In the genomic region with DNA sequence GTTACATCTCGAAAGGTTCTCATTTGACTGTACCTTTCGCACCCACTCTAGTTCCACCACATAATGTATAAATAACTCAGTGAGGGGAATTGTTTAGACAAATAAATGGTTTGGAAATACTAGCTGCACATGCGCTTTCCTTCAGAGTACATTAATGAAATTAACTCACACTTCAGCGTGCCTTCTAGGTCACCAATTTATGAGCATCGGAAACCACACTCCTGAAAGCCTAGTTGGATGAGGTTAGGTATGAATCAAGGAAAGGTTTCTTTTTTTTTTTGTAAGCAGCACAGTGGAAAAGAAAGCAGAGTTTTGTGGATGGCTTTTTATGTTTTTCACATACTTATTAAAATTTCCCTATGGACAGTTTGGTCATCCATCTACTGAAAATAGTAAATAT, we compare ENCODE assay signal across 29 cellular contexts.
"Had no signal": no experiment of that assay in that cellular context is flagged by ENCODE, and none has a peak within 500 bp of the region (broad histone marks: within the 10 kb centered on the region; RNA-seq: fewer than 3 reads in every experiment).

No MANE protein-coding gene starts in this region.

- H3K27ac ChIP-seq: cardiac muscle cell, colonic mucosa, gastrocnemius medialis, hepatocyte, prostate gland, sigmoid colon, stomach, tibial artery, upper lobe of right lung had no signal

- H3K4me1 ChIP-seq: colonic mucosa, gastrocnemius medialis, prostate gland, upper lobe of right lung had no signal

- ATAC-seq: activated naive CD8-positive, alpha-beta T cell treated with anti-CD3 and anti-CD28 coated beads, Interleukin-2, amount 50 U/mL, for 24 hours; activated T-cell treated with anti-CD3 and anti-CD28 coated beads, Interleukin-2, amount 50 U/mL, for 4 hours; activated T-helper 17 cell treated with anti-CD3 and anti-CD28 coated beads, Interleukin-2, amount 50 U/mL, for 72 hours; gastrocnemius medialis; left cardiac atrium; natural killer cell; stimulated activated memory B cell treated with anti-CD40 and anti-IgM and Interleukin-4, amounts not matched to agents 10 μg/mL and 1 μg/mL and 100 μg/mL, for 72 hours; T-helper 17 cell; upper lobe of right lung had no signal

- H3K4me2 ChIP-seq: hepatocyte had no signal

- H3K36me3 ChIP-seq: cardiac muscle cell, colonic mucosa, gastrocnemius medialis, prostate gland, sigmoid colon, stomach, tibial artery, upper lobe of right lung had no signal

- H3K27me3 ChIP-seq: cardiac muscle cell, colonic mucosa, gastrocnemius medialis, hepatocyte, sigmoid colon, stomach, tibial artery, upper lobe of right lung had no signal

- H3K9me3 ChIP-seq: colonic mucosa, gastrocnemius medialis, prostate gland, stomach, tibial artery, upper lobe of right lung had no signal

- DNase-seq: activated CD4-positive, alpha-beta memory T cell treated with anti-CD3 and anti-CD28 coated beads for 36 hours; activated CD4-positive, alpha-beta T cell treated with anti-CD3 and anti-CD28 coated beads, Interleukin-2, amount 10 ng/mL, durations not matched to agents 24 days and 14 days; activated CD4-positive, CD25-positive, alpha-beta regulatory T cell treated with anti-CD3 and anti-CD28 coated beads, Interleukin-2, amount 50 U/mL, for 72 hours; activated gamma-delta T cell treated with Interleukin-2 at 50 U/mL for 16 hours; activated naive CD8-positive, alpha-beta T cell treated with anti-CD3 and anti-CD28 coated beads, Interleukin-2, amount 50 U/mL, for 24 hours; activated T-cell treated with anti-CD3 and anti-CD28 coated beads, Interleukin-2, amount 50 U/mL, for 4 hours; anterior cingulate cortex; cerebellar nuclear complex; colonic mucosa; effector CD8-positive, alpha-beta T cell; gastrocnemius medialis; islet precursor cell; left cardiac atrium; natural killer cell; sigmoid colon; small intestine; stimulated activated CD4-positive, alpha-beta T cell treated with anti-CD3 and anti-CD28 coated beads, Interleukin-4, amount 100 ng/mL, for 4 hours; stimulated activated CD8-positive, alpha-beta memory T cell treated with anti-CD3 and anti-CD28 coated beads, Interleukin-4, amount 100 ng/mL, for 48 hours; stomach; SW 1271; T-helper 17 cell; T1000; tibial artery; upper lobe of right lung had no signal

- H2AFZ ChIP-seq: hepatocyte had no signal

- H3K79me2 ChIP-seq: hepatocyte had no signal

- H3K4me3 ChIP-seq: cardiac muscle cell, colonic mucosa, gastrocnemius medialis, hepatocyte, prostate gland, sigmoid colon, stomach, tibial artery, upper lobe of right lung had no signal
